ENCODE assay signal across 20 cellular contexts in the genomic region with DNA sequence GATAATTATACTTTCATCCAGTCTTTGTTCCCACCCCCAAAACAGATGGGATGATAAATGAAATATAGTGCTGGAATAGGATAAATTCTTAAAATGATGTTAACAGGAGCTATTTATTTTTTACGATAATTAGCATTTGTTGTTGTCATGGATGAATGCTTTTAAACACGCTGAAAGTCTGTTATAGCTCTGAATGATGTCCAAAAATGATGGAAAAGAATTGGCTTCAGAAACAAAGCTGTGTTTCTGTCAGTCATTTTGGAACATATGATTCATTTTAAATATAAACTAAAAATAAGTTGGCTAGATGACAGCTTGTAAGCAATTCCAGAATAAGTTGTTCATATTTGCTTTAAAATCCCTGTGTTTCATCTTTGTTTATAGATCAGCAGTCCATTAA.
DNase-seq lines count a peak whose midpoint lies in the region; ATAC-seq and FAIRE-seq lines count a peak whose summit lies in the region.
"Had no signal": no experiment of that assay in that cellular context is flagged by ENCODE, and none has a peak within 500 bp of the region (broad histone marks: within the 10 kb centered on the region; RNA-seq: fewer than 3 reads in every experiment).

No MANE protein-coding gene starts in this region.

- peak; percentile 31 for FAIRE-seq in endometrium (lab: Jason Lieb, UNC)
- FAIRE-seq: GM12878, GM19239, H1 had no signal

- H3K27me3 Mint-ChIP-seq in stimulated activated memory B cell treated with anti-CD40 and anti-IgM and Interleukin-4, amounts not matched to agents 10 μg/mL and 1 μg/mL and 100 μg/mL, for 72 hours = no peaks in the 10 kb centered on the region
- H3K27me3 Mint-ChIP-seq: B cell; CD4-positive, CD25-positive, alpha-beta regulatory T cell had no signal

- no peak overlapping the region for H3K27ac Mint-ChIP-seq in stimulated activated memory B cell treated with anti-CD40 and anti-IgM and Interleukin-4, amounts not matched to agents 10 μg/mL and 1 μg/mL and 100 μg/mL, for 72 hours
- H3K27ac Mint-ChIP-seq: B cell; CD4-positive, CD25-positive, alpha-beta regulatory T cell; CD8-positive, alpha-beta T cell; H9 had no signal

- DNase-seq in G401 (ENCODE audit: low spot score) (peak; percentile 61), NCI-H1694 treated with DMSO at 0.1 percent for 48 hours (lab: John Stamatoyannopoulos, UW) (peak; percentile 84), NCI-H69 (lab: John Stamatoyannopoulos, UW) (peak; percentile 51), NCI-H526 (lab: John Stamatoyannopoulos, UW) (no peak), NCI-H345 (lab: John Stamatoyannopoulos, UW) (no peak)
- DNase-seq: Caco-2; CD4-positive, CD25-positive, alpha-beta regulatory T cell; CD8-positive, alpha-beta T cell; DMS153; DND-41; GDM1; GM23248; H9 had no signal

- no peak overlapping the region for H3K4me3 Mint-ChIP-seq in stimulated activated memory B cell treated with anti-CD40 and anti-IgM and Interleukin-4, amounts not matched to agents 10 μg/mL and 1 μg/mL and 100 μg/mL, for 72 hours
- H3K4me3 Mint-ChIP-seq: B cell; CD4-positive, CD25-positive, alpha-beta regulatory T cell; CD8-positive, alpha-beta T cell; H9 had no signal

- in situ Hi-C loops in G401 (cut with HindIII; ENCODE audit: low sequenced_read_pairs) = no loop called here

- no peaks in the 10 kb centered on the region for H3K36me3 Mint-ChIP-seq in stimulated activated memory B cell treated with anti-CD40 and anti-IgM and Interleukin-4, amounts not matched to agents 10 μg/mL and 1 μg/mL and 100 μg/mL, for 72 hours
- H3K36me3 Mint-ChIP-seq: CD4-positive, CD25-positive, alpha-beta regulatory T cell; CD8-positive, alpha-beta T cell had no signal

- peaks cover 8% of the 10 kb centered on the region for H3K9me3 Mint-ChIP-seq in stimulated activated memory B cell treated with anti-CD40 and anti-IgM and Interleukin-4, amounts not matched to agents 10 μg/mL and 1 μg/mL and 100 μg/mL, for 72 hours
- H3K9me3 Mint-ChIP-seq: H9 had no signal

- H3K4me1 Mint-ChIP-seq in stimulated activated memory B cell treated with anti-CD40 and anti-IgM and Interleukin-4, amounts not matched to agents 10 μg/mL and 1 μg/mL and 100 μg/mL, for 72 hours = no peaks in the 10 kb centered on the region
- H3K4me1 Mint-ChIP-seq: B cell; CD4-positive, CD25-positive, alpha-beta regulatory T cell had no signal

- no peak for ATAC-seq in stimulated activated memory B cell treated with anti-CD40 and anti-IgM and Interleukin-4, amounts not matched to agents 10 μg/mL and 1 μg/mL and 100 μg/mL, for 72 hours
- ATAC-seq: CD8-positive, alpha-beta T cell; GM12878; HCT116 had no signal

Comparison
In these comparisons a context has a peak if more than half of its experiments do, and no peak if none do; other contexts are left out.
1. DNase-seq: peak in G401 (single experiment), NCI-H1694 treated with DMSO at 0.1 percent for 48 hours (single experiment) and NCI-H69 (single experiment); none in NCI-H526 (0 of 2) and NCI-H345 (single experiment).